In genomic region chr9:129460323-129461261, GRCh38 we compare ENCODE assay signal across 1 cellular context.
A peak's percentile ranks its signal among the peaks of the same experiment; 100 is the strongest.
TF ChIP-seq lines count a peak whose summit lies in the region.

No MANE protein-coding gene starts in this region.

TF ChIP-seq in HepG2, 621 proteins besides CTCF, POLR2A, EP300 and RAD21 (continued from another document):
- 0 out of 2 replicates have a peak, but pooled peaks have one; percentile 18 for TF ChIP-seq HES4 (CRISPR knock-in tag; IDR thresholded peaks at IDR 0.05; ENCODE audit: borderline replicate concordance)
- TF ChIP-seq NR2F6 (IDR thresholded peaks at IDR 0.05), result peak; percentile 83
- TF ChIP-seq NR2F6 (CRISPR knock-in tag; IDR thresholded peaks at IDR 0.05), result peak; percentile 86
- TF ChIP-seq ZNF775 (CRISPR knock-in tag; IDR thresholded peaks at IDR 0.05; ENCODE audit: borderline replicate concordance), result 0 out of 2 replicates have a peak, but pooled peaks have one; percentile 44
- TF ChIP-seq ZNF292 (CRISPR knock-in tag; IDR thresholded peaks at IDR 0.05; ENCODE audit: borderline replicate concordance, low read depth), result peak; percentile 41; the same call in 1 of the 2 replicates
- peak; percentile 54; the same call in 1 of the 2 replicates for TF ChIP-seq RXRA (CRISPR knock-in tag; IDR thresholded peaks at IDR 0.05)
- no peak for TF ChIP-seq NONO (IDR thresholded peaks at IDR 0.05)
- TF ChIP-seq NONO (CRISPR knock-in tag; conservative IDR thresholded peaks at IDR 0.05), result 0 out of 2 replicates have a peak, but pooled peaks have one; percentile 20
- no peak for TF ChIP-seq ZBTB25 (CRISPR knock-in tag; IDR thresholded peaks at IDR 0.05)
- TF ChIP-seq ZNF691 (CRISPR knock-in tag; IDR thresholded peaks at IDR 0.05; ENCODE audit: borderline replicate concordance, low read depth), result 0 out of 2 replicates have a peak, but pooled peaks have one; percentile 21
- no peak for TF ChIP-seq ZNF282 (IDR thresholded peaks at IDR 0.05; ENCODE audit: partially characterized antibody)
- peak; percentile 11; the same call in 1 of the 2 replicates for TF ChIP-seq SALL2 (CRISPR knock-in tag; IDR thresholded peaks at IDR 0.05)
- TF ChIP-seq SRSF1 (optimal IDR thresholded peaks at IDR 0.05; ENCODE audit: low read depth, low read length), result peak; percentile 51
- TF ChIP-seq NR2F1 (CRISPR knock-in tag; IDR thresholded peaks at IDR 0.05), result peak; percentile 61 to 71; a peak in 2 of 4 replicates
- TF ChIP-seq MAX (IDR thresholded peaks at IDR 0.05), result peak; percentile 63
- peak; percentile 63; the same call in 1 of the 2 replicates for TF ChIP-seq TOPORS (CRISPR knock-in tag; IDR thresholded peaks at IDR 0.05)
- no peak for TF ChIP-seq FOXP1 (IDR thresholded peaks at IDR 0.05)
- TF ChIP-seq FOXP1 (CRISPR knock-in tag; IDR thresholded peaks at IDR 0.05), result no peak
- 0 out of 2 replicates have a peak, but pooled peaks have one; percentile 20 for TF ChIP-seq SNAPC2 (CRISPR knock-in tag; IDR thresholded peaks at IDR 0.05)
- TF ChIP-seq ELF4 (CRISPR knock-in tag; IDR thresholded peaks at IDR 0.05; ENCODE audit: borderline replicate concordance), result no peak
- 0 out of 2 replicates have a peak, but pooled peaks have one; percentile 60 for TF ChIP-seq NR2C2 (CRISPR knock-in tag; IDR thresholded peaks at IDR 0.05; ENCODE audit: borderline replicate concordance)
- TF ChIP-seq SIX1 (CRISPR knock-in tag; IDR thresholded peaks at IDR 0.05; ENCODE audit: borderline replicate concordance), result no peak
- TF ChIP-seq AHR (CRISPR knock-in tag; IDR thresholded peaks at IDR 0.05), result 0 out of 2 replicates have a peak, but pooled peaks have one; percentile 43
- peak; percentile 98 for TF ChIP-seq ZNF746 (CRISPR knock-in tag; IDR thresholded peaks at IDR 0.05)
- 0 out of 2 replicates have a peak, but pooled peaks have one; percentile 30 for TF ChIP-seq CCDC6 (CRISPR knock-in tag; IDR thresholded peaks at IDR 0.05)
- 0 out of 2 replicates have a peak, but pooled peaks have one; percentile 49 for TF ChIP-seq MED1 (CRISPR knock-in tag; IDR thresholded peaks at IDR 0.05)
- TF ChIP-seq MAZ (IDR thresholded peaks at IDR 0.05; ENCODE audit: borderline replicate concordance, low read depth, low read length), result peak; percentile 99
- peak; percentile 89 for TF ChIP-seq MAZ (CRISPR knock-in tag; IDR thresholded peaks at IDR 0.05; ENCODE audit: low read depth)
- TF ChIP-seq HNF4G (IDR thresholded peaks at IDR 0.05; ENCODE audit: borderline replicate concordance, low read depth, low read length), result peak; percentile 81
- no peak for TF ChIP-seq HNF4G (CRISPR knock-in tag; IDR thresholded peaks at IDR 0.05; ENCODE audit: borderline replicate concordance, low read depth)
- TF ChIP-seq SKI (IDR thresholded peaks at IDR 0.05; ENCODE audit: partially characterized antibody), result peak; percentile 74
- TF ChIP-seq ZNF607 (CRISPR knock-in tag; IDR thresholded peaks at IDR 0.05; ENCODE audit: borderline replicate concordance), result no peak
- peak; percentile 49 for TF ChIP-seq ZNF687 (CRISPR knock-in tag; IDR thresholded peaks at IDR 0.05)
- TF ChIP-seq ZNF441 (CRISPR knock-in tag; IDR thresholded peaks at IDR 0.05; ENCODE audit: borderline replicate concordance), result 0 out of 2 replicates have a peak, but pooled peaks have one; percentile 15
- peak; percentile 23 for TF ChIP-seq PATZ1 (CRISPR knock-in tag; IDR thresholded peaks at IDR 0.05)
- TF ChIP-seq NFE2L1 (CRISPR knock-in tag; IDR thresholded peaks at IDR 0.05; ENCODE audit: borderline replicate concordance), result peak; percentile 36; the same call in 1 of the 2 replicates
- peak; percentile 87; the same call in 1 of the 2 replicates for TF ChIP-seq ZSCAN25 (CRISPR knock-in tag; IDR thresholded peaks at IDR 0.05)
- TF ChIP-seq MYPOP (CRISPR knock-in tag; IDR thresholded peaks at IDR 0.05), result peak; percentile 42; the same call in 1 of the 2 replicates
- TF ChIP-seq TMF1 (CRISPR knock-in tag; IDR thresholded peaks at IDR 0.05; ENCODE audit: low read depth), result peak; percentile 44; the same call in 1 of the 2 replicates
- TF ChIP-seq ZNF343 (CRISPR knock-in tag; IDR thresholded peaks at IDR 0.05), result peak; percentile 59; the same call in 1 of the 2 replicates
- peak; percentile 52; the same call in 1 of the 2 replicates for TF ChIP-seq ELF3 (CRISPR knock-in tag; IDR thresholded peaks at IDR 0.05)
- peak; percentile 47; the same call in 1 of the 2 replicates for TF ChIP-seq TARDBP (CRISPR knock-in tag; IDR thresholded peaks at IDR 0.05)
- TF ChIP-seq ZFY (CRISPR knock-in tag; IDR thresholded peaks at IDR 0.05), result peak; percentile 79
- TF ChIP-seq MXI1 (IDR thresholded peaks at IDR 0.05; ENCODE audit: borderline replicate concordance, low read depth, low read length), result peak; percentile 92; the same call in 2 of the 3 replicates
- no peak for TF ChIP-seq BRCA1 (CRISPR knock-in tag; IDR thresholded peaks at IDR 0.05)
- peak; percentile 12; the same call in 1 of the 2 replicates for TF ChIP-seq GABPB1 (CRISPR knock-in tag; IDR thresholded peaks at IDR 0.05)
TF ChIP-seq in HepG2: peak in this region for 77.
